20 cellular contexts compared by ENCODE assay signal in genomic region chr3:71650372-71650771, GRCh38.
A peak's percentile ranks its signal among the peaks of the same experiment; 100 is the strongest.
DNase-seq lines count a peak whose midpoint lies in the region; ATAC-seq, FAIRE-seq and TF ChIP-seq lines count a peak whose summit lies in the region.
"Had no signal": no experiment of that assay in that cellular context is flagged by ENCODE, and none has a peak within 500 bp of the region (broad histone marks: within the 10 kb centered on the region; RNA-seq: fewer than 3 reads in every experiment).

No MANE protein-coding gene starts in this region.

- H3K4me1 ChIP-seq in body of pancreas (peaks cover 12% of the 10 kb centered on the region), pancreas (peaks cover 4 to 18% (median 18%) of the 10 kb centered on the region in 3 donors), upper lobe of right lung (no peaks in the 10 kb centered on the region)

- no peaks in the 10 kb centered on the region for H3K27me3 ChIP-seq in body of pancreas
- no peaks in the 10 kb centered on the region for H3K27me3 ChIP-seq in pancreas
- H3K27me3 ChIP-seq in upper lobe of right lung: no peaks in the 10 kb centered on the region
- H3K27me3 ChIP-seq: BLaER1 treated with 17β-estradiol and CSF1 and Interleukin-3, amounts not matched to agents 10 nM and 100 nM had no signal

- TF ChIP-seq CTCF in body of pancreas (IDR thresholded peaks at IDR 0.05) (no peak), pancreas (IDR thresholded peaks at IDR 0.05) (no peak), upper lobe of right lung (IDR thresholded peaks at IDR 0.05) (no peak)

- no peak overlapping the region for H3K4me3 ChIP-seq in body of pancreas
- H3K4me3 ChIP-seq in pancreas: no peak overlapping the region
- no peak overlapping the region for H3K4me3 ChIP-seq in upper lobe of right lung
- H3K4me3 ChIP-seq: A549; BLaER1 treated with 17β-estradiol and CSF1 and Interleukin-3, amounts not matched to agents 10 nM and 100 nM had no signal

- 52 to 54% methylated on average over 5 of the region's 5 CpGs for WGBS in body of pancreas, 2 donors
- 43 to 55% methylated on average over 5 of the region's 5 CpGs for WGBS in pancreas, 2 donors

- ATAC-seq in body of pancreas (peak; percentile 57), pancreas (peak; percentile 21 to 59 (median 56)), upper lobe of right lung (peak; percentile 24)
- ATAC-seq: A549; CD8-positive, alpha-beta T cell had no signal

- intact Hi-C loops in body of pancreas (cut with DNase I): no loop called here
- intact Hi-C loops in pancreas (cut with DNase I): no loop called here
- intact Hi-C loops in upper lobe of right lung (cut with DNase I): no loop called here

- no peaks in the 10 kb centered on the region for H3K9me3 ChIP-seq in body of pancreas
- H3K9me3 ChIP-seq in pancreas: no peaks in the 10 kb centered on the region
- H3K9me3 ChIP-seq in upper lobe of right lung: no peaks in the 10 kb centered on the region
- H3K9me3 ChIP-seq: A549; BLaER1 treated with 17β-estradiol and CSF1 and Interleukin-3, amounts not matched to agents 10 nM and 100 nM; Caco-2 had no signal

- no peak for TF ChIP-seq POLR2A in body of pancreas (IDR thresholded peaks at IDR 0.05)

- H3K27ac ChIP-seq in body of pancreas: peak overlapping the region in 1 of 4 donors; percentile 10
- no peak overlapping the region for H3K27ac ChIP-seq in pancreas
- no peak overlapping the region for H3K27ac ChIP-seq in upper lobe of right lung
- H3K27ac ChIP-seq: 22Rv1; A549; BLaER1 treated with 17β-estradiol and CSF1 and Interleukin-3, amounts not matched to agents 10 nM and 100 nM; C4-2B had no signal

- DNase-seq in body of pancreas (peak; percentile 36 to 70 (median 54)), pancreas (peak in 4 of 6 donors; percentile 24 to 55 (median 32)), upper lobe of right lung (no peak), germinal center (ENCODE audit: low spot score) (no peak)
- DNase-seq in stimulated activated CD4-positive, alpha-beta T cell treated with anti-CD3 and anti-CD28 coated beads, Interleukin-1b, Interleukin-23, amount 100 ng/mL, for 48 hours: no peak
- DNase-seq: AML-193; Calu3; CD4-positive, alpha-beta T cell; CD8-positive, alpha-beta T cell; DMS79 treated with DMSO at 0.1 percent for 48 hours; GF-D8 had no signal

- H3K36me3 ChIP-seq in body of pancreas (replicated peaks in 1 of 2; ENCODE audit: insufficient read depth in 1 of 2, low read depth in 2 of 2) (no peaks in the 10 kb centered on the region), pancreas (no peaks in the 10 kb centered on the region), upper lobe of right lung (no peaks in the 10 kb centered on the region)
- H3K36me3 ChIP-seq: BLaER1 treated with 17β-estradiol and CSF1 and Interleukin-3, amounts not matched to agents 10 nM and 100 nM had no signal

- no peak for FAIRE-seq in pancreas (lab: Jason Lieb, UNC)
- FAIRE-seq: A549, D721Med, G401.6, GM12891, GM19239 had no signal

Comparison
In these comparisons a context has a peak if more than half of its experiments do, and no peak if none do; other contexts are left out.
1. DNase-seq: peak in body of pancreas (4 of 4) and pancreas (4 of 6); none in upper lobe of right lung (single experiment), germinal center (single experiment) and stimulated activated CD4-positive, alpha-beta T cell treated with anti-CD3 and anti-CD28 coated beads, Interleukin-1b, Interleukin-23, amount 100 ng/mL, for 48 hours (single experiment).
2. Peak in every context shown above with its lines, with median percentiles within 50 percentile points of each other: ATAC-seq.